ENCODE assay signal across 2 cellular contexts in genomic region chr3:194527726-194528125, GRCh38.
TF ChIP-seq lines count a peak whose summit lies in the region.

No MANE protein-coding gene starts in this region.

TF ChIP-seq in SK-N-SH, 30 proteins besides CTCF, POLR2A, EP300 and RAD21 (continued from another document):
- no peak for TF ChIP-seq IRF3 (IDR thresholded peaks at IDR 0.05; ENCODE audit: low read depth, low read length)
- no peak for TF ChIP-seq TCF12 (IDR thresholded peaks at IDR 0.05)
- no peak for TF ChIP-seq USF2 (IDR thresholded peaks at IDR 0.05; ENCODE audit: borderline replicate concordance, low read depth, low read length)
- TF ChIP-seq ELF1 (IDR thresholded peaks at IDR 0.05) = no peak
- TF ChIP-seq GATA2 (CRISPR knock-in tag; IDR thresholded peaks at IDR 0.05) = no peak
- TF ChIP-seq RFX5 (IDR thresholded peaks at IDR 0.05; ENCODE audit: low read length) = no peak
- TF ChIP-seq POLR2AphosphoS5 (IDR thresholded peaks at IDR 0.05; ENCODE audit: low read depth, low read length) = no peak
- no peak for TF ChIP-seq MAX (IDR thresholded peaks at IDR 0.05; ENCODE audit: low read depth)
- TF ChIP-seq RCOR1 (IDR thresholded peaks at IDR 0.05; ENCODE audit: low read length) = no peak
- TF ChIP-seq MXI1 (IDR thresholded peaks at IDR 0.05; ENCODE audit: low read depth, low read length) = no peak
- no peak for TF ChIP-seq JUND (IDR thresholded peaks at IDR 0.05)
- no peak for TF ChIP-seq PBX3 (IDR thresholded peaks at IDR 0.05)
- TF ChIP-seq TAF1 (IDR thresholded peaks at IDR 0.05; ENCODE audit: borderline replicate concordance, low read depth, low read length) = no peak
- no peak for TF ChIP-seq TEAD4 (IDR thresholded peaks at IDR 0.05; ENCODE audit: borderline replicate concordance, insufficient read depth)
- TF ChIP-seq SIN3A (IDR thresholded peaks at IDR 0.05; ENCODE audit: borderline replicate concordance, low read depth, low read length) = no peak

TF ChIP-seq in SK-N-SH treated with all-trans-retinoic acid at 6 μM for 48 hours, 23 proteins besides CTCF, POLR2A, EP300 and RAD21 (continued from another document):
- no peak for TF ChIP-seq ZFP30 (CRISPR knock-in tag; IDR thresholded peaks at IDR 0.05)
- no peak for TF ChIP-seq TSHZ2 (CRISPR knock-in tag; IDR thresholded peaks at IDR 0.05)
- TF ChIP-seq ARNTL (CRISPR knock-in tag; IDR thresholded peaks at IDR 0.05; ENCODE audit: borderline replicate concordance, low read depth) = no peak
- no peak for TF ChIP-seq PATZ1 (CRISPR knock-in tag; IDR thresholded peaks at IDR 0.05; ENCODE audit: borderline replicate concordance)
